In genomic region chr14:74400919-74401503, GRCh38 we compare ENCODE assay signal across 11 cellular contexts. TPM values are rescaled to one million over a fixed set of nuclear protein-coding genes. Genes with fewer than 3 reads are reported as not detected.
DNase-seq lines count a peak whose midpoint lies in the region; ATAC-seq and TF ChIP-seq lines count a peak whose summit lies in the region.
"Had no signal": no experiment of that assay in that cellular context is flagged by ENCODE, and none has a peak within 500 bp of the region (broad histone marks: within the 10 kb centered on the region; RNA-seq: fewer than 3 reads in every experiment).

No MANE protein-coding gene starts in this region.

- no peak for TF ChIP-seq CTCF in activated B cell treated with CpG ODN at 0.5 μM for 24 hours (IDR thresholded peaks at IDR 0.05)
- TF ChIP-seq CTCF in RWPE1 (conservative IDR thresholded peaks at IDR 0.05; ENCODE audit: low read depth) = no peak
- TF ChIP-seq CTCF in testis (IDR thresholded peaks at IDR 0.05) = no peak

- peak overlapping the region; percentile 35 to 91 (median 86) for H3K27ac Mint-ChIP-seq in CD8-positive, alpha-beta memory T cell
- H3K27ac Mint-ChIP-seq in activated B cell treated with CpG ODN at 0.5 μM for 24 hours = peak overlapping the region; percentile 98

- DNase-seq in CD8-positive, alpha-beta memory T cell = no peak
- DNase-seq in activated B cell treated with CpG ODN at 0.5 μM for 24 hours (no peak), RWPE1 (ENCODE audit: low spot score) (no peak), testis (no peak)
- no peak for DNase-seq in activated CD4-positive, alpha-beta T cell treated with anti-CD3 and anti-CD28 coated beads for 4 hours
- DNase-seq in activated CD8-positive, alpha-beta memory T cell treated with anti-CD3 and anti-CD28 coated beads, Interleukin-2, amount 50 U/mL, for 48 hours = no peak

- H3K4me1 ChIP-seq in CD8-positive, alpha-beta memory T cell (ENCODE audit: insufficient read depth, low read length) = peaks cover 20% of the 10 kb centered on the region
- H3K4me1 ChIP-seq in mesodermal cell (ENCODE audit: control insufficient read depth, insufficient read depth, low read length, poor library complexity, severe bottlenecking) (peaks cover 20% of the 10 kb centered on the region), testis (peaks cover 11% of the 10 kb centered on the region)

- H3K4me3 ChIP-seq in CD8-positive, alpha-beta memory T cell (ENCODE audit: low read length) = peak overlapping the region; percentile 46
- H3K4me3 ChIP-seq in mesodermal cell (ENCODE audit: extremely low read depth, insufficient read depth, low read length, poor library complexity, severe bottlenecking) = peak overlapping the region; percentile 11
- no peak overlapping the region for H3K4me3 ChIP-seq in testis
- H3K4me3 ChIP-seq: mucosa of descending colon had no signal

- ATAC-seq in GM21515 (IDR thresholded peaks at IDR 0.05; ENCODE audit: unreplicated experiment) = peak; percentile 8
- ATAC-seq in activated B cell treated with CpG ODN at 0.5 μM for 24 hours (ENCODE audit: low read depth) = peak; percentile 3

- H3K27me3 Mint-ChIP-seq in CD8-positive, alpha-beta memory T cell = peaks cover 0 to 5% of the 10 kb centered on the region in 2 donors
- no peaks in the 10 kb centered on the region for H3K27me3 Mint-ChIP-seq in activated B cell treated with CpG ODN at 0.5 μM for 24 hours

- H3K4me1 Mint-ChIP-seq in CD8-positive, alpha-beta memory T cell = peaks cover 24 to 34% (median 28%) of the 10 kb centered on the region in 3 donors
- peaks cover 54% of the 10 kb centered on the region for H3K4me1 Mint-ChIP-seq in activated B cell treated with CpG ODN at 0.5 μM for 24 hours

- TF ChIP-seq POLR2A in testis (IDR thresholded peaks at IDR 0.05) = no peak

- WGBS in mesodermal cell (ENCODE audit: insufficient coverage in 2 of 2), 2 experiments = 40 to 44% methylated on average over 4 to 7 of the region's 8 CpGs
- 57% methylated on average over 7 to 8 of the region's 8 CpGs for WGBS in testis, 2 donors

- peak overlapping the region; percentile 59 for H3K27ac ChIP-seq in CD8-positive, alpha-beta memory T cell (ENCODE audit: low read depth, low read length)
- H3K27ac ChIP-seq in mesodermal cell (ENCODE audit: low read depth, low read length, severe bottlenecking) (no peak overlapping the region), RWPE1 (no peak overlapping the region), testis (no peak overlapping the region)

- H3K4me3 Mint-ChIP-seq in CD8-positive, alpha-beta memory T cell = peak overlapping the region; percentile 5 to 88 (median 79)
- H3K4me3 Mint-ChIP-seq in activated B cell treated with CpG ODN at 0.5 μM for 24 hours = peak overlapping the region; percentile 87

- CTCF ChIA-PET in CD8-positive, alpha-beta memory T cell (lab: Charles Lee) = no interaction called here
- CTCF ChIA-PET in activated B cell treated with CpG ODN at 0.5 μM for 24 hours (lab: Charles Lee) = interaction anchor here (1.5 kb wide), 1 partner anchor 37 kb away, joined by 5 read pairs; no protein-coding TSS in a partner anchor
- CTCF ChIA-PET in RWPE1 (lab: Yijun Ruan, JAX) = no interaction called here

- intact Hi-C loops in activated B cell treated with CpG ODN at 0.5 μM for 24 hours (cut with micrococcal nuclease) = loop anchor here (1.0 to 5.0 kb wide), 5 partner anchors 39 to 541 kb away; partner anchors contain the start of genes ALDH6A1, ISCA2, LIN52 and LTBP2
- intact Hi-C loops in testis (cut with DNase I; ENCODE audit: low total_unique reads) = no loop called here

- H3K9me3 ChIP-seq in CD8-positive, alpha-beta memory T cell (ENCODE audit: low read length) = no peaks in the 10 kb centered on the region
- no peaks in the 10 kb centered on the region for H3K9me3 ChIP-seq in mesodermal cell (ENCODE audit: control insufficient read depth, low read length)
- H3K9me3 ChIP-seq in testis = no peaks in the 10 kb centered on the region
- H3K9me3 ChIP-seq: mucosa of descending colon had no signal

- no peaks in the 10 kb centered on the region for H3K36me3 Mint-ChIP-seq in CD8-positive, alpha-beta memory T cell
- H3K36me3 Mint-ChIP-seq in activated B cell treated with CpG ODN at 0.5 μM for 24 hours (ENCODE audit: low read depth) = no peaks in the 10 kb centered on the region

- POLR2A ChIA-PET in CD8-positive, alpha-beta memory T cell (lab: Charles Lee) = interaction anchor here (0.8 kb wide), 1 partner anchor 92 kb away, joined by 4 read pairs; the partner anchor contains the start of genes ISCA2 and NPC2
- POLR2A ChIA-PET in activated B cell treated with CpG ODN at 0.5 μM for 24 hours (lab: Charles Lee) = interaction anchor here (0.7 to 2.7 kb wide), 6 partner anchors 24 to 1343 kb away, joined by 3 to 18 read pairs (median 3); partner anchors contain the start of genes ISCA2, NPC2, RBM25 and YLPM1
- POLR2A ChIA-PET in RWPE1 (lab: Yijun Ruan, JAX; ENCODE audit: low non-redundant PET) = no interaction called here

- no peaks in the 10 kb centered on the region for H3K9me3 Mint-ChIP-seq in CD8-positive, alpha-beta memory T cell
- no peaks in the 10 kb centered on the region for H3K9me3 Mint-ChIP-seq in activated B cell treated with CpG ODN at 0.5 μM for 24 hours

- H3K36me3 ChIP-seq in CD8-positive, alpha-beta memory T cell (ENCODE audit: insufficient read depth, low read length) = no peaks in the 10 kb centered on the region
- no peaks in the 10 kb centered on the region for H3K36me3 ChIP-seq in mesodermal cell (ENCODE audit: control insufficient read depth, insufficient read depth, low read length)
- H3K36me3 ChIP-seq in testis (ENCODE audit: low read depth, missing control alignments) = no peaks in the 10 kb centered on the region

- no peaks in the 10 kb centered on the region for H3K27me3 ChIP-seq in CD8-positive, alpha-beta memory T cell (ENCODE audit: insufficient read depth, low read length, poor library complexity, severe bottlenecking)
- no peaks in the 10 kb centered on the region for H3K27me3 ChIP-seq in testis

RNA-seq across cellular contexts. Expression of gene SYNDIG1L, which starts 25.0 kb away (rescaled TPM):
- total RNA-seq in CD8-positive, alpha-beta memory T cell = not detected
- polyA plus RNA-seq in CD8-positive, alpha-beta memory T cell = not detected
- total RNA-seq in activated B cell treated with CpG ODN at 0.5 μM for 24 hours = not detected in 2 replicates
- 0.41 TPM for polyA plus RNA-seq in mesodermal cell (2013, experiment 1 of 2)
- polyA plus RNA-seq in mesodermal cell (2013, experiment 2 of 2) = 0.35 TPM
- total RNA-seq in testis = under 1 TPM; 0.16 to 0.25 TPM
- 0.21 TPM for polyA plus RNA-seq in testis (ENCODE audit: insufficient read depth, low read depth, low replicate concordance)
- total RNA-seq: Daoy, HT1080 had no signal

RNA-seq across cellular contexts. Expression of gene VRTN, which starts 52.7 kb away (rescaled TPM):
- total RNA-seq in CD8-positive, alpha-beta memory T cell = not detected
- polyA plus RNA-seq in CD8-positive, alpha-beta memory T cell = not detected
- total RNA-seq in activated B cell treated with CpG ODN at 0.5 μM for 24 hours (not detected in 2 replicates), testis (1 to 10 TPM in 1 of 2 donors, under 1 TPM in 1; 0.47 to 1.6 TPM)
- polyA plus RNA-seq in mesodermal cell (2013, experiment 1 of 2) = 2.6 TPM
- 1.9 TPM for polyA plus RNA-seq in mesodermal cell (2013, experiment 2 of 2)
- polyA plus RNA-seq in testis (ENCODE audit: insufficient read depth, low read depth, low replicate concordance) = 3.5 TPM
- total RNA-seq: Daoy, HT1080 had no signal

Comparison
In these comparisons a context has a peak if more than half of its experiments do, and no peak if none do; other contexts are left out.
1. H3K4me3 ChIP-seq: peak in CD8-positive, alpha-beta memory T cell (single experiment) and mesodermal cell (single experiment); none in testis (0 of 2).